In the genomic region with DNA sequence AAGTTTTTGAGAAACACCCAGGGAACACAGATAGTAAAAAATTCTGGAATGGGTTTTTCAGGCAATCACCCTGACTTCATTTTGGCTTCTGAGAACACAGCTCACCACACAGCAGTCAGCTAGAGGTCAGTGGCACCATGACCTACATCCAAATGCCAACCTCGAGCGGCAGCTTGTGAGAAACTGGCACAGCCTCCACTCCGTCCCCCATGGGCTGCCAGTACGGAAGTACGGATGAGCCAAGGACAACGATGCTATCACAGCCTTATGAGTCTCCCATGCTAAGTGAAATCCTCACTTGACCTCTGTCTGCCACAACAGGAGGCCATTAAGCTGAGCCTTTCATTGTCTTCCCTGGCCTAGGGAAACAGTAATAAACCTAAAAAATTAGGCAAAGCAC, we compare ENCODE assay signal across 15 cellular contexts. TPM values are rescaled to one million over a fixed set of nuclear protein-coding genes. Genes with fewer than 3 reads are reported as not detected.
DNase-seq lines count a peak whose midpoint lies in the region; ATAC-seq lines count a peak whose summit lies in the region.
"Had no signal": no experiment of that assay in that cellular context is flagged by ENCODE, and none has a peak within 500 bp of the region (broad histone marks: within the 10 kb centered on the region; RNA-seq: fewer than 3 reads in every experiment).

No MANE protein-coding gene starts in this region.

- ATAC-seq in left lobe of liver (peak; percentile 99), GM18868 (IDR thresholded peaks at IDR 0.05; ENCODE audit: unreplicated experiment) (no peak), HG02852 (IDR thresholded peaks at IDR 0.05; ENCODE audit: unreplicated experiment) (no peak)

- H3K4me3 ChIP-seq in skeletal muscle tissue (ENCODE audit: low read length in 3 of 3), result no peak overlapping the region
- H3K4me3 ChIP-seq: PC-9 had no signal

- peak overlapping the region; percentile 21 for H3K27ac ChIP-seq in skeletal muscle tissue (ENCODE audit: low read depth, low read length)
- H3K27ac ChIP-seq: PC-9 had no signal

- H3K27me3 ChIP-seq in skeletal muscle tissue (ENCODE audit: control insufficient read depth in 3 of 3, insufficient read depth in 3 of 3, low read length in 3 of 3), result no peaks in the 10 kb centered on the region

- DNase-seq in G401 (ENCODE audit: low spot score), result peak; percentile 85
- peak; percentile 67 for DNase-seq in cerebellum (ENCODE audit: low spot score)
- DNase-seq in left lobe of liver (ENCODE audit: low spot score), result peak; percentile 83
- no peak for DNase-seq in HPDE6-E6E7 (ENCODE audit: extremely low spot score)
- DNase-seq: Caco-2, DMS153, IMR-90, Karpas-422, MM.1S, NCI-H1105, NCI-H1694, PC-9 had no signal

- H3K9me3 ChIP-seq in skeletal muscle tissue (ENCODE audit: control insufficient read depth in 3 of 3, low read length in 3 of 3), result no peaks in the 10 kb centered on the region
- H3K9me3 ChIP-seq: Caco-2 had no signal

- no peaks in the 10 kb centered on the region for H3K36me3 ChIP-seq in skeletal muscle tissue (ENCODE audit: control insufficient read depth in 3 of 3, insufficient read depth in 3 of 3, low read length in 3 of 3)

- H3K4me1 ChIP-seq in skeletal muscle tissue (ENCODE audit: control insufficient read depth in 3 of 3, insufficient read depth in 3 of 3, low read length in 3 of 3), result peaks cover 9 to 17% (median 14%) of the 10 kb centered on the region in 3 donors
- H3K4me1 ChIP-seq: Caco-2 had no signal

- peak overlapping the region in 1 of 3 donors; percentile 60 for H3K9ac ChIP-seq in skeletal muscle tissue (ENCODE audit: low read depth in 1 of 3, low read length in 3 of 3)

- in situ Hi-C loops in G401 (cut with HindIII; ENCODE audit: low sequenced_read_pairs), result no loop called here

RNA-seq across cellular contexts. Expression of a gene that starts 32.0 kb away (rescaled TPM):
- 5.4 and 23.7 TPM in 2 replicates for total RNA-seq in G401 (2014; rRNA removed; shearing (Covaris generic))
- total RNA-seq in cerebellum (12.5 TPM), left lobe of liver (10.1 TPM), skeletal muscle tissue (42.8 TPM)
